In genomic region chr4:145773581-145774234, GRCh38 we compare ENCODE assay signal across 8 cellular contexts.
DNase-seq lines count a peak whose midpoint lies in the region; ATAC-seq and TF ChIP-seq lines count a peak whose summit lies in the region.

No MANE protein-coding gene starts in this region.

- no peaks in the 10 kb centered on the region for H3K27me3 Mint-ChIP-seq in activated CD8-positive, alpha-beta memory T cell treated with anti-CD3 and anti-CD28 coated beads, Interleukin-2, amount 10 ng/mL, durations not matched to agents 7 days and 5 days

- peak; percentile 87 for ATAC-seq in GM18502 (IDR thresholded peaks at IDR 0.05; ENCODE audit: poor library complexity, unreplicated experiment)
- peak; percentile 88 for ATAC-seq in GM21360 (IDR thresholded peaks at IDR 0.05; ENCODE audit: unreplicated experiment)
- peak; percentile 88 for ATAC-seq in HG03103 (IDR thresholded peaks at IDR 0.05; ENCODE audit: low read depth, unreplicated experiment)
- ATAC-seq in activated CD8-positive, alpha-beta memory T cell treated with anti-CD3 and anti-CD28 coated beads, Interleukin-2, amount 10 ng/mL, durations not matched to agents 7 days and 5 days, result no peak

- H3K36me3 ChIP-seq in brain microvascular endothelial cell (replicated peaks), result peaks cover 18% of the 10 kb centered on the region

- in situ Hi-C loops in brain microvascular endothelial cell (cut with HindIII; ENCODE audit: low pct_ligation_motif_present, low sequenced_read_pairs), result no loop called here

- H3K27me3 ChIP-seq in brain microvascular endothelial cell (replicated peaks), result no peaks in the 10 kb centered on the region

- TF ChIP-seq CTCF in fibroblast of the aortic adventitia (IDR thresholded peaks at IDR 0.05; ENCODE audit: insufficient read depth, low read length), result no peak
- no peak for TF ChIP-seq CTCF in brain microvascular endothelial cell (IDR thresholded peaks at IDR 0.05; ENCODE audit: low read depth, low read length, missing control alignments)

- CTCF ChIA-PET in activated CD8-positive, alpha-beta memory T cell treated with anti-CD3 and anti-CD28 coated beads, Interleukin-2, amount 10 ng/mL, durations not matched to agents 7 days and 5 days (lab: Charles Lee), result interaction anchor here (0.6 kb wide), 1 partner anchor 144 kb away, joined by 3 read pairs; no protein-coding TSS in a partner anchor

- H3K36me3 Mint-ChIP-seq in activated CD8-positive, alpha-beta memory T cell treated with anti-CD3 and anti-CD28 coated beads, Interleukin-2, amount 10 ng/mL, durations not matched to agents 7 days and 5 days, result peaks cover 44% of the 10 kb centered on the region

- H3K4me3 ChIP-seq in fibroblast of the aortic adventitia (ENCODE audit: low read depth, low read length) (no peak overlapping the region), brain microvascular endothelial cell (ENCODE audit: low read depth, low read length) (no peak overlapping the region)

- no peaks in the 10 kb centered on the region for H3K9me3 Mint-ChIP-seq in activated CD8-positive, alpha-beta memory T cell treated with anti-CD3 and anti-CD28 coated beads, Interleukin-2, amount 10 ng/mL, durations not matched to agents 7 days and 5 days (ENCODE audit: low read depth)

- peaks cover 11% of the 10 kb centered on the region for H3K4me1 Mint-ChIP-seq in activated CD8-positive, alpha-beta memory T cell treated with anti-CD3 and anti-CD28 coated beads, Interleukin-2, amount 10 ng/mL, durations not matched to agents 7 days and 5 days

- DNase-seq in fibroblast of the aortic adventitia (ENCODE audit: low read depth) (peak; percentile 57), brain microvascular endothelial cell (no peak)
- no peak for DNase-seq in activated CD8-positive, alpha-beta memory T cell treated with anti-CD3 and anti-CD28 coated beads, Interleukin-2, amount 50 U/mL, for 48 hours
- DNase-seq in activated CD4-positive, alpha-beta T cell treated with anti-CD3 and anti-CD28 coated beads for 1 hour, result no peak
- no peak for DNase-seq in activated CD8-positive, alpha-beta memory T cell treated with anti-CD3 and anti-CD28 coated beads, Interleukin-2, amount 10 ng/mL, durations not matched to agents 7 days and 5 days

- no peak overlapping the region for H3K4me3 Mint-ChIP-seq in activated CD8-positive, alpha-beta memory T cell treated with anti-CD3 and anti-CD28 coated beads, Interleukin-2, amount 10 ng/mL, durations not matched to agents 7 days and 5 days

- H3K27ac ChIP-seq in brain microvascular endothelial cell, result no peak overlapping the region

- no peak overlapping the region for H3K27ac Mint-ChIP-seq in activated CD8-positive, alpha-beta memory T cell treated with anti-CD3 and anti-CD28 coated beads, Interleukin-2, amount 10 ng/mL, durations not matched to agents 7 days and 5 days
